In the genomic region with DNA sequence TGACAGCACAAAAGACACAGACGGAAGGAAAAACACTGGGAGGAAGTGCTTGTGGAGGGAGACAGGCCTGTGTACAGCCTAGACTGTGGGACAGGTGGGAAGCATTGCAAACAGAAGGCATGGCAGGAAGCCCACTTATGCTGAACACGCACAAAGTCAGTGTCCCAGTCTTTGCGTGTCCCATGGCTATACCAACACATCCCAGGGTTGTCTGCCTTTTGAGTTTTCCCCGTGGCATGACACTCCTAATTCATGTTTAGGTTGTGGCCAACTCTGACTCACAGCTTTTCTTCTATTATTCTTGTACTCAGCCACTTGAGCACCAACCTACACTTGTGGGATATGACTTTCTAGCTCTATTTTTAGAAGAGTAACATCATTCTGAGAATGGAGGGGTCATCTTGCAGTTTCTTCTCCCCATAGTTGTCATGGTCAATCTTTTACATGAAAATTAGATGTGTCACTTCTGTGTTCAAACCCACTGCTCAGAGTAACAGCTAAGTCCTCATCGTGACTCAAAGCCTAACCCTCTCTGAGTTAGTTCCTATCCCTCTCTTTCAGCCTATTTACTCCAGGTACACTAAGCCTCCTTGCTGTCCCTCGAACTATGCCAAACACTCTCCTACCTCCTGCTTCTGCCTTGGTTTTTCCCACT, we compare ENCODE assay signal across 10 cellular contexts. TPM values are rescaled to one million over a fixed set of nuclear protein-coding genes. Genes with fewer than 3 reads are reported as not detected.
A peak's percentile ranks its signal among the peaks of the same experiment; 100 is the strongest.
DNase-seq lines count a peak whose midpoint lies in the region; ATAC-seq and TF ChIP-seq lines count a peak whose summit lies in the region.
"Had no signal": no experiment of that assay in that cellular context is flagged by ENCODE, and none has a peak within 500 bp of the region (broad histone marks: within the 10 kb centered on the region; RNA-seq: fewer than 3 reads in every experiment).

No MANE protein-coding gene starts in this region.

- POLR2A ChIA-PET in activated CD4-positive, alpha-beta memory T cell treated with anti-CD3 and anti-CD28 coated beads, Interleukin-2, amount 10 ng/mL, durations not matched to agents 7 days and 5 days (lab: Charles Lee): no interaction called here

- no peak for TF ChIP-seq CTCF in GM06990 (IDR thresholded peaks at IDR 0.05; ENCODE audit: insufficient read depth, low read length, poor library complexity, severe bottlenecking)

- peak; percentile 32 for TF ChIP-seq POLR2A in GM19099 (IDR thresholded peaks at IDR 0.05; ENCODE audit: extremely low read depth, insufficient read length, low read depth)

- peaks cover 40% of the 10 kb centered on the region for H3K4me1 Mint-ChIP-seq in activated CD4-positive, alpha-beta memory T cell treated with anti-CD3 and anti-CD28 coated beads, Interleukin-2, amount 10 ng/mL, durations not matched to agents 7 days and 5 days

- H3K4me3 Mint-ChIP-seq in activated CD4-positive, alpha-beta memory T cell treated with anti-CD3 and anti-CD28 coated beads, Interleukin-2, amount 10 ng/mL, durations not matched to agents 7 days and 5 days: no peak overlapping the region
- H3K4me3 Mint-ChIP-seq: IgD-negative memory B cell, T-cell had no signal

- H3K36me3 Mint-ChIP-seq in activated CD4-positive, alpha-beta memory T cell treated with anti-CD3 and anti-CD28 coated beads, Interleukin-2, amount 10 ng/mL, durations not matched to agents 7 days and 5 days (ENCODE audit: low read depth): peaks cover 5% of the 10 kb centered on the region
- H3K36me3 Mint-ChIP-seq: T-cell had no signal

- no peaks in the 10 kb centered on the region for H3K27me3 Mint-ChIP-seq in activated CD4-positive, alpha-beta memory T cell treated with anti-CD3 and anti-CD28 coated beads, Interleukin-2, amount 10 ng/mL, durations not matched to agents 7 days and 5 days
- H3K27me3 Mint-ChIP-seq: T-cell had no signal

- no peak overlapping the region; the same call in 1 of the 2 replicates for H3K4me3 ChIP-seq in GM06990 (replicated peaks; ENCODE audit: low read depth, low read length)

- DNase-seq in GM06990 (ENCODE audit: extremely low read depth, insufficient read length) (peak; percentile 79), NCI-H146 treated with DMSO at 0.1 percent for 48 hours (lab: John Stamatoyannopoulos, UW; ENCODE audit: unreplicated experiment) (no peak), NCI-H1105 treated with DMSO at 0.1 percent for 48 hours (lab: John Stamatoyannopoulos, UW) (no peak), mucosa of gallbladder (ENCODE audit: low spot score) (no peak), OCI-M2 (lab: John Stamatoyannopoulos, UW; ENCODE audit: unreplicated experiment) (no peak)
- no peak for DNase-seq in activated CD4-positive, alpha-beta memory T cell treated with anti-CD3 and anti-CD28 coated beads, Interleukin-2, amount 10 ng/mL, durations not matched to agents 7 days and 5 days
- DNase-seq: T-cell had no signal

- CTCF ChIA-PET in activated CD4-positive, alpha-beta memory T cell treated with anti-CD3 and anti-CD28 coated beads, Interleukin-2, amount 10 ng/mL, durations not matched to agents 7 days and 5 days (lab: Charles Lee): interaction anchor here (0.8 to 3.9 kb wide), 4 partner anchors 17 to 244 kb away, joined by 3 to 16 read pairs (median 3); no protein-coding TSS in a partner anchor

- no peaks in the 10 kb centered on the region for H3K27me3 ChIP-seq in GM06990 (replicated peaks; ENCODE audit: control insufficient read depth, insufficient read depth, low read length)

- no peaks in the 10 kb centered on the region for H3K36me3 ChIP-seq in GM06990 (ENCODE audit: control insufficient read depth, insufficient read depth, low read length)

- peak overlapping the region; percentile 76 for H3K27ac Mint-ChIP-seq in activated CD4-positive, alpha-beta memory T cell treated with anti-CD3 and anti-CD28 coated beads, Interleukin-2, amount 10 ng/mL, durations not matched to agents 7 days and 5 days
- H3K27ac Mint-ChIP-seq: IgD-negative memory B cell, T-cell had no signal

- peak; percentile 87 for ATAC-seq in HG02885 (IDR thresholded peaks at IDR 0.05; ENCODE audit: poor library complexity, unreplicated experiment)
- ATAC-seq: T-cell had no signal

- peaks cover 6% of the 10 kb centered on the region for H3K9me3 Mint-ChIP-seq in activated CD4-positive, alpha-beta memory T cell treated with anti-CD3 and anti-CD28 coated beads, Interleukin-2, amount 10 ng/mL, durations not matched to agents 7 days and 5 days

RNA-seq across cellular contexts. Expression of a gene that starts 27.5 kb away (rescaled TPM):
- total RNA-seq in activated CD4-positive, alpha-beta memory T cell treated with anti-CD3 and anti-CD28 coated beads, Interleukin-2, amount 10 ng/mL, durations not matched to agents 7 days and 5 days: not detected
- 1.2 TPM for total RNA-seq in mucosa of gallbladder

RNA-seq across cellular contexts. Expression of a gene that starts 30.1 kb away (rescaled TPM):
- total RNA-seq in activated CD4-positive, alpha-beta memory T cell treated with anti-CD3 and anti-CD28 coated beads, Interleukin-2, amount 10 ng/mL, durations not matched to agents 7 days and 5 days: 1 to 10 TPM; 1.1 to 1.5 TPM
- total RNA-seq in mucosa of gallbladder: 0.43 TPM

RNA-seq across cellular contexts. Expression of a gene that starts 38.5 kb away (rescaled TPM):
- total RNA-seq in activated CD4-positive, alpha-beta memory T cell treated with anti-CD3 and anti-CD28 coated beads, Interleukin-2, amount 10 ng/mL, durations not matched to agents 7 days and 5 days: 100 to 1,000 TPM; 263 to 275 TPM
- 294 TPM for total RNA-seq in mucosa of gallbladder

RNA-seq across cellular contexts. Expression of a gene that starts 50.0 kb away (rescaled TPM):
- 10 to 100 TPM; 11.6 to 11.8 TPM for total RNA-seq in activated CD4-positive, alpha-beta memory T cell treated with anti-CD3 and anti-CD28 coated beads, Interleukin-2, amount 10 ng/mL, durations not matched to agents 7 days and 5 days
- 29.1 TPM for total RNA-seq in mucosa of gallbladder

RNA-seq across cellular contexts. Expression of a gene that starts 54.5 kb away (rescaled TPM):
- 1 to 10 TPM; 1.5 to 1.8 TPM for total RNA-seq in activated CD4-positive, alpha-beta memory T cell treated with anti-CD3 and anti-CD28 coated beads, Interleukin-2, amount 10 ng/mL, durations not matched to agents 7 days and 5 days
- total RNA-seq in mucosa of gallbladder: 12.5 TPM
